In genomic region chr17:880074-880870, GRCh38 we compare ENCODE assay signal across 8 cellular contexts.
A peak's percentile ranks its signal among the peaks of the same experiment; 100 is the strongest.
DNase-seq lines count a peak whose midpoint lies in the region; ATAC-seq and TF ChIP-seq lines count a peak whose summit lies in the region.

No MANE protein-coding gene starts in this region.

- H3K36me3 ChIP-seq in HCT116 (ENCODE audit: control insufficient read depth in 1 of 2, insufficient read depth in 2 of 2, low read length in 2 of 2) = no peaks in the 10 kb centered on the region
- H3K36me3 ChIP-seq in skeletal muscle satellite cell (ENCODE audit: insufficient read depth, low read length) = no peaks in the 10 kb centered on the region

- H3K4me1 ChIP-seq in HCT116 (ENCODE audit: control insufficient read depth in 1 of 2, insufficient read depth in 2 of 2, low read length in 2 of 2) (peaks cover 38 to 64% of the 10 kb centered on the region in 2 experiments), skeletal muscle satellite cell (ENCODE audit: control insufficient read depth, insufficient read depth, low read length) (peaks cover 32% of the 10 kb centered on the region)

- no peaks in the 10 kb centered on the region for H3K36me3 Mint-ChIP-seq in MCF 10A (ENCODE audit: insufficient read depth, unreplicated experiment)
- no peaks in the 10 kb centered on the region for H3K36me3 Mint-ChIP-seq in activated naive CD4-positive, alpha-beta T cell treated with anti-CD3 and anti-CD28 coated beads for 36 hours (ENCODE audit: low read depth)

- peak overlapping the region; percentile 66 for H3K4me3 Mint-ChIP-seq in MCF 10A (ENCODE audit: unreplicated experiment)
- no peak overlapping the region for H3K4me3 Mint-ChIP-seq in activated naive CD4-positive, alpha-beta T cell treated with anti-CD3 and anti-CD28 coated beads for 36 hours

- no peak overlapping the region for H2AFZ ChIP-seq in HCT116 (ENCODE audit: low read depth, low read length, poor library complexity, severe bottlenecking)

- CTCF ChIA-PET in HCT116 (lab: Charles Lee) (interaction anchor here (1.0 to 3.5 kb wide), 13 partner anchors 9 to 180 kb away, joined by 3 to 50 read pairs (median 5); partner anchors contain the start of genes NXN and TIMM22), MCF 10A (lab: Yijun Ruan, JAX) (interaction anchor here (0.6 to 2.8 kb wide), 16 partner anchors 11 to 183 kb away, joined by 3 to 25 read pairs (median 4); partner anchors contain the start of genes NXN and TIMM22)
- CTCF ChIA-PET in activated naive CD4-positive, alpha-beta T cell treated with anti-CD3 and anti-CD28 coated beads for 36 hours (lab: Charles Lee) = interaction anchor here (0.6 to 2.9 kb wide), 7 partner anchors 11 to 499 kb away, joined by 3 to 21 read pairs (median 3); partner anchors contain the start of gene TIMM22

- H3K9me3 Mint-ChIP-seq in MCF 10A (ENCODE audit: unreplicated experiment) = no peaks in the 10 kb centered on the region
- no peaks in the 10 kb centered on the region for H3K9me3 Mint-ChIP-seq in activated naive CD4-positive, alpha-beta T cell treated with anti-CD3 and anti-CD28 coated beads for 36 hours

- no peaks in the 10 kb centered on the region for H3K9me2 ChIP-seq in HCT116 (ENCODE audit: insufficient read depth)

- BruUV-seq in HCT116 (replicated peaks; lab: Mats Ljungman, UMichigan) (no TSS peak), MCF 10A (replicated peaks; lab: Mats Ljungman, UMichigan) (TSS peak; percentile 30)

- H3K4me1 Mint-ChIP-seq in MCF 10A (ENCODE audit: insufficient read depth, unreplicated experiment) = peaks cover 34% of the 10 kb centered on the region
- H3K4me1 Mint-ChIP-seq in activated naive CD4-positive, alpha-beta T cell treated with anti-CD3 and anti-CD28 coated beads for 36 hours (ENCODE audit: low read depth) = peaks cover 7% of the 10 kb centered on the region

- TF ChIP-seq CTCF in HCT116 (IDR thresholded peaks at IDR 0.05 in 2 of 3, conservative IDR thresholded peaks at IDR 0.05 in 1 of 3; ENCODE audit: borderline replicate concordance in 1 of 3, insufficient read depth in 1 of 3, low read depth in 2 of 3, low read length in 2 of 3) (no peak), MCF 10A (IDR thresholded peaks at IDR 0.05; ENCODE audit: unreplicated experiment) (no peak)

- H3K27me3 ChIP-seq in HCT116 (ENCODE audit: insufficient read depth, low read length) = no peaks in the 10 kb centered on the region
- no peaks in the 10 kb centered on the region for H3K27me3 ChIP-seq in skeletal muscle satellite cell (ENCODE audit: control insufficient read depth, insufficient read depth, low read length)

- DNase-seq in HCT116 (ENCODE audit: low read depth, low spot score) = no peak
- peak; percentile 22 for DNase-seq in MCF 10A (ENCODE audit: unreplicated experiment)
- peak; percentile 26 for DNase-seq in left ventricle myocardium superior
- no peak for DNase-seq in activated naive CD4-positive, alpha-beta T cell treated with anti-CD3 and anti-CD28 coated beads for 36 hours
- no peak for DNase-seq in ecto neural progenitor cell (ENCODE audit: low spot score)

- H3K27me3 Mint-ChIP-seq in MCF 10A (ENCODE audit: insufficient read depth, unreplicated experiment) = no peaks in the 10 kb centered on the region
- H3K27me3 Mint-ChIP-seq in activated naive CD4-positive, alpha-beta T cell treated with anti-CD3 and anti-CD28 coated beads for 36 hours (ENCODE audit: low read depth) = peaks cover 13% of the 10 kb centered on the region

- no peaks in the 10 kb centered on the region for H3K9me3 ChIP-seq in HCT116 (ENCODE audit: control insufficient read depth in 1 of 2, insufficient read depth in 1 of 2, low read depth in 1 of 2, low read length in 2 of 2)
- H3K9me3 ChIP-seq in skeletal muscle satellite cell (replicated peaks; ENCODE audit: low read length) = no peaks in the 10 kb centered on the region

- POLR2A ChIA-PET in HCT116 (lab: Charles Lee) = interaction anchor here (1.0 to 1.5 kb wide), 2 partner anchors 99 to 100 kb away, joined by 3 to 4 read pairs; partner anchors contain the start of gene NXN
- POLR2A ChIA-PET in MCF 10A (lab: Yijun Ruan, JAX) = interaction anchor here (0.6 to 12.0 kb wide), 23 partner anchors 8 to 121 kb away, joined by 3 to 159 read pairs (median 4); partner anchors contain the start of genes GLOD4, MRM3, NXN and TIMM22

- no peak overlapping the region for H3K4me3 ChIP-seq in HCT116 (replicated peaks in 1 of 2; ENCODE audit: low read depth in 1 of 2, low read length in 2 of 2)
- H3K4me3 ChIP-seq in skeletal muscle satellite cell (ENCODE audit: low read length) = no peak overlapping the region

- peak overlapping the region; percentile 42 for H3K9ac ChIP-seq in HCT116 (ENCODE audit: low read length)
- no peak overlapping the region for H3K9ac ChIP-seq in skeletal muscle satellite cell (ENCODE audit: low read depth, low read length)

- ATAC-seq in HCT116 = peak; percentile 67
- peak; percentile 25 for ATAC-seq in left ventricle myocardium superior
- no peak for ATAC-seq in HG02571 (IDR thresholded peaks at IDR 0.05; ENCODE audit: unreplicated experiment)
- ATAC-seq in HG03571 (IDR thresholded peaks at IDR 0.05; ENCODE audit: unreplicated experiment) = no peak

- no peaks in the 10 kb centered on the region for H4K20me1 ChIP-seq in HCT116 (ENCODE audit: insufficient read depth)

- TF ChIP-seq RAD21 in HCT116 (IDR thresholded peaks at IDR 0.05; ENCODE audit: low read depth) = no peak

- peaks cover 79% of the 10 kb centered on the region for H3K79me2 ChIP-seq in HCT116 (ENCODE audit: insufficient read depth, low read length)

- no peak for TF ChIP-seq POLR2A in HCT116 (IDR thresholded peaks at IDR 0.05; ENCODE audit: borderline replicate concordance, extremely low read depth, insufficient read depth, insufficient read length)

- peak overlapping the region; percentile 91 for H3K27ac Mint-ChIP-seq in MCF 10A (ENCODE audit: low read depth, unreplicated experiment)
- H3K27ac Mint-ChIP-seq in activated naive CD4-positive, alpha-beta T cell treated with anti-CD3 and anti-CD28 coated beads for 36 hours = no peak overlapping the region

- peak overlapping the region; percentile 60 for H3K4me2 ChIP-seq in HCT116 (ENCODE audit: low read length)
- peak overlapping the region; percentile 28 for H3K4me2 ChIP-seq in skeletal muscle satellite cell (ENCODE audit: low read length)

- RAD21 ChIA-PET in HCT116 (lab: Charles Lee; ENCODE audit: low non-redundant PET in 1 of 2, low total read pairs in 2 of 2, uncharacterized antibody in 2 of 2, unreplicated experiment in 2 of 2) = interaction anchor here (0.8 to 1.3 kb wide), 4 partner anchors 56 to 100 kb away, joined by 3 to 10 read pairs (median 4); partner anchors contain the start of gene NXN (in 1 of the 2)

- intact Hi-C loops in HCT116 (cut with micrococcal nuclease) (no loop called here), MCF 10A (cut with micrococcal nuclease) (no loop called here), left ventricle myocardium superior (cut with micrococcal nuclease) (no loop called here)
- intact Hi-C loops in activated naive CD4-positive, alpha-beta T cell treated with anti-CD3 and anti-CD28 coated beads for 36 hours (cut with micrococcal nuclease) = no loop called here

- H3K27ac ChIP-seq in HCT116 (ENCODE audit: low read depth, low read length) = peak overlapping the region; percentile 42; the same call in 1 of the 2 replicates

TF ChIP-seq in HCT116, 20 proteins besides CTCF, POLR2A, EP300 and RAD21:
- TF ChIP-seq EGR1 (IDR thresholded peaks at IDR 0.05; ENCODE audit: low read depth) = peak; percentile 80; the same call in 1 of the 2 replicates
- TF ChIP-seq MAX (IDR thresholded peaks at IDR 0.05) = no peak
- TF ChIP-seq ATF3 (IDR thresholded peaks at IDR 0.05) = no peak
- no peak for TF ChIP-seq JUND (IDR thresholded peaks at IDR 0.05)
- TF ChIP-seq REST (IDR thresholded peaks at IDR 0.05; ENCODE audit: low read depth) = no peak

Comparison
In these comparisons a context has a peak if more than half of its experiments do, and no peak if none do; other contexts are left out.
1. ATAC-seq: peak in HCT116 (single experiment) and left ventricle myocardium superior (single experiment); none in HG02571 (single experiment) and HG03571 (single experiment).
2. DNase-seq: peak in MCF 10A (single experiment) and left ventricle myocardium superior (single experiment); none in HCT116 (single experiment), activated naive CD4-positive, alpha-beta T cell treated with anti-CD3 and anti-CD28 coated beads for 36 hours (single experiment) and ecto neural progenitor cell (single experiment).